ENCODE assay signal across 1 cellular context in the genomic region with DNA sequence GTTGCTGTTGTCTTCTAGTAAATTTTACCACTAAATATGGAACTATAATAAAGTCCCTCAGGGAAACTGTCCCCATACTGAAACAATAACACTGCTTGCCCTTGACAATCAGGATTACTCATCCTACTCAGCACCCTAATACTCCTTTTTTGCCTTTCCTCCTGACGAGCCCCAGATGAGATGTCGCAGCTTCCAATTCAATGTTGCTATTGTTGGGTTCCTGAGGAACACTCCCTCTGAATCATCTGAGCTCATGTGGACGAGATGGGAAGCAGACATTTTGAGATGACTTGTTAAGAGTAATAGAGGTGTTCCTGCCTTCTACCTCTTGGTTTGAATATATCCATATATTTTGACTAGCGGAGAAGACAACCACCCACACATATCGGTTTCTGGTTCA.
TF ChIP-seq lines count a peak whose summit lies in the region.

No MANE protein-coding gene starts in this region.

TF ChIP-seq in GM23338, 12 proteins besides CTCF, POLR2A, EP300 and RAD21 (continued from another document):
- TF ChIP-seq ZNF331 (CRISPR knock-in tag; IDR thresholded peaks at IDR 0.05; ENCODE audit: low read depth) (no peak), NANOG (IDR thresholded peaks at IDR 0.05; ENCODE audit: borderline replicate concordance) (no peak)
TF ChIP-seq in GM23338: peak in this region for 0.
